8 cellular contexts compared by ENCODE assay signal in genomic region chr22:18000441-18001039, GRCh38. TPM values are rescaled to one million over a fixed set of nuclear protein-coding genes. Genes with fewer than 3 reads are reported as not detected.
DNase-seq lines count a peak whose midpoint lies in the region; ATAC-seq and TF ChIP-seq lines count a peak whose summit lies in the region.

No MANE protein-coding gene starts in this region.

- no peaks in the 10 kb centered on the region for H3K9me3 Mint-ChIP-seq in activated CD8-positive, alpha-beta T cell treated with anti-CD3 and anti-CD28 coated beads, Interleukin-2, amount 10 ng/mL, durations not matched to agents 7 days and 5 days (ENCODE audit: insufficient read depth)

- peaks cover 29 to 42% of the 10 kb centered on the region in 2 experiments for H3K4me1 ChIP-seq in HCT116 (ENCODE audit: control insufficient read depth in 1 of 2, insufficient read depth in 2 of 2, low read length in 2 of 2)
- H3K4me1 ChIP-seq in neuron (ENCODE audit: insufficient read depth, low read length) = peaks cover 9% of the 10 kb centered on the region

- no peaks in the 10 kb centered on the region for H3K9me2 ChIP-seq in HCT116 (ENCODE audit: insufficient read depth)

- H3K27me3 ChIP-seq in HCT116 (ENCODE audit: insufficient read depth, low read length) (no peaks in the 10 kb centered on the region), neuron (ENCODE audit: insufficient read depth, low read length) (no peaks in the 10 kb centered on the region)

- H3K9me3 ChIP-seq in HCT116 (ENCODE audit: control insufficient read depth in 1 of 2, insufficient read depth in 1 of 2, low read depth in 1 of 2, low read length in 2 of 2) (no peaks in the 10 kb centered on the region), neuron (ENCODE audit: low read length) (no peaks in the 10 kb centered on the region)

- CTCF ChIA-PET in HCT116 (lab: Charles Lee) = interaction anchor here (0.9 to 2.7 kb wide), 3 partner anchors 13 to 76 kb away, joined by 3 to 8 read pairs (median 3); no protein-coding TSS in a partner anchor
- CTCF ChIA-PET in activated CD8-positive, alpha-beta T cell treated with anti-CD3 and anti-CD28 coated beads, Interleukin-2, amount 10 ng/mL, durations not matched to agents 7 days and 5 days (lab: Charles Lee) = interaction anchor here (1.0 to 1.5 kb wide), 3 partner anchors 12 to 170 kb away, joined by 4 to 5 read pairs (median 4); no protein-coding TSS in a partner anchor

- H3K27me3 Mint-ChIP-seq in activated CD8-positive, alpha-beta T cell treated with anti-CD3 and anti-CD28 coated beads, Interleukin-2, amount 10 ng/mL, durations not matched to agents 7 days and 5 days (ENCODE audit: low read depth) = peaks cover 12% of the 10 kb centered on the region

- H2AFZ ChIP-seq in HCT116 (ENCODE audit: low read depth, low read length, poor library complexity, severe bottlenecking) (no peak overlapping the region), neuron (ENCODE audit: low read depth, low read length) (peak overlapping the region; percentile 47)

- RAD21 ChIA-PET in HCT116 (lab: Charles Lee; ENCODE audit: low non-redundant PET in 1 of 2, low total read pairs in 2 of 2, uncharacterized antibody in 2 of 2, unreplicated experiment in 2 of 2) = no interaction called here

- DNase-seq in HCT116 (ENCODE audit: low read depth, low spot score) = no peak
- no peak for DNase-seq in activated CD8-positive, alpha-beta T cell treated with anti-CD3 and anti-CD28 coated beads, Interleukin-2, amount 10 ng/mL, durations not matched to agents 7 days and 5 days

- H3K4me1 Mint-ChIP-seq in activated CD8-positive, alpha-beta T cell treated with anti-CD3 and anti-CD28 coated beads, Interleukin-2, amount 10 ng/mL, durations not matched to agents 7 days and 5 days (ENCODE audit: low read depth) = peaks cover 51% of the 10 kb centered on the region

- H3K27ac Mint-ChIP-seq in activated CD8-positive, alpha-beta T cell treated with anti-CD3 and anti-CD28 coated beads, Interleukin-2, amount 10 ng/mL, durations not matched to agents 7 days and 5 days = no peak overlapping the region

- H3K36me3 ChIP-seq in HCT116 (ENCODE audit: control insufficient read depth in 1 of 2, insufficient read depth in 2 of 2, low read length in 2 of 2) (no peaks in the 10 kb centered on the region), neuron (ENCODE audit: insufficient read depth, low read length) (no peaks in the 10 kb centered on the region)

- H3K4me3 ChIP-seq in HCT116 (replicated peaks in 1 of 2; ENCODE audit: low read depth in 1 of 2, low read length in 2 of 2) (peak overlapping the region; percentile 66 to 84), neuron (ENCODE audit: low read length) (peak overlapping the region; percentile 66)

- TF ChIP-seq CTCF in 22Rv1 (IDR thresholded peaks at IDR 0.05) (no peak), HCT116 (IDR thresholded peaks at IDR 0.05 in 2 of 3, conservative IDR thresholded peaks at IDR 0.05 in 1 of 3; ENCODE audit: borderline replicate concordance in 1 of 3, insufficient read depth in 1 of 3, low read depth in 2 of 3, low read length in 2 of 3) (no peak)

- peaks cover 54% of the 10 kb centered on the region for H3K79me2 ChIP-seq in HCT116 (ENCODE audit: insufficient read depth, low read length)

- POLR2A ChIA-PET in HCT116 (lab: Charles Lee) = no interaction called here
- POLR2A ChIA-PET in activated CD8-positive, alpha-beta T cell treated with anti-CD3 and anti-CD28 coated beads, Interleukin-2, amount 10 ng/mL, durations not matched to agents 7 days and 5 days (lab: Charles Lee) = interaction anchor here (0.6 to 3.6 kb wide), 3 partner anchors 23 to 361 kb away, joined by 3 to 14 read pairs (median 3); partner anchors contain the start of gene PEX26

- TF ChIP-seq POLR2A in HCT116 (IDR thresholded peaks at IDR 0.05; ENCODE audit: borderline replicate concordance, extremely low read depth, insufficient read depth, insufficient read length) (no peak), GM18505 (IDR thresholded peaks at IDR 0.05; ENCODE audit: borderline replicate concordance, extremely low read depth, insufficient read depth, insufficient read length) (no peak)

- intact Hi-C loops in HCT116 (cut with micrococcal nuclease) = loop anchor here (1.0 to 2.0 kb wide), 2 partner anchors 23 to 76 kb away; partner anchors contain the start of gene PEX26

- H3K9ac ChIP-seq in HCT116 (ENCODE audit: low read length) = peak overlapping the region; percentile 83

- BruUV-seq in HCT116 (replicated peaks; lab: Mats Ljungman, UMichigan) = no TSS peak

- ATAC-seq in HCT116 = peak; percentile 5; the same call in 1 of the 2 replicates
- peak; percentile 3 for ATAC-seq in activated CD8-positive, alpha-beta T cell treated with anti-CD3 and anti-CD28 coated beads, Interleukin-2, amount 10 ng/mL, durations not matched to agents 7 days and 5 days
- peak; percentile 3 for ATAC-seq in esophagus mucosa
- ATAC-seq in HG03139 (IDR thresholded peaks at IDR 0.05; ENCODE audit: unreplicated experiment) = no peak
- no peak for ATAC-seq in GM18505 (IDR thresholded peaks at IDR 0.05; ENCODE audit: unreplicated experiment)
- no peak for ATAC-seq in GM18868 (IDR thresholded peaks at IDR 0.05; ENCODE audit: unreplicated experiment)

- H4K20me1 ChIP-seq in HCT116 (ENCODE audit: insufficient read depth) = no peaks in the 10 kb centered on the region; the same call in 1 of the 2 replicates

- peaks cover 2% of the 10 kb centered on the region for H3K36me3 Mint-ChIP-seq in activated CD8-positive, alpha-beta T cell treated with anti-CD3 and anti-CD28 coated beads, Interleukin-2, amount 10 ng/mL, durations not matched to agents 7 days and 5 days (ENCODE audit: low read depth)

- peak overlapping the region; percentile 94 for H3K4me2 ChIP-seq in HCT116 (ENCODE audit: low read length)

- H3K27ac ChIP-seq in 22Rv1 (peak overlapping the region; percentile 78), HCT116 (ENCODE audit: low read depth, low read length) (peak overlapping the region; percentile 85)

- TF ChIP-seq RAD21 in HCT116 (IDR thresholded peaks at IDR 0.05; ENCODE audit: low read depth) = no peak

- peak overlapping the region; percentile 70 for H3K4me3 Mint-ChIP-seq in activated CD8-positive, alpha-beta T cell treated with anti-CD3 and anti-CD28 coated beads, Interleukin-2, amount 10 ng/mL, durations not matched to agents 7 days and 5 days

TF ChIP-seq in HCT116, 20 proteins besides CTCF, POLR2A, EP300 and RAD21:
- TF ChIP-seq ZNF274 (IDR thresholded peaks at IDR 0.05; ENCODE audit: low read depth, low read length) = no peak
- TF ChIP-seq ZFX (IDR thresholded peaks at IDR 0.05) = peak; percentile 60

RNA-seq across cellular contexts. Expression of gene MICAL3, which starts 23.8 kb away (rescaled TPM):
- 30.8 TPM for total RNA-seq in HCT116 (2021; ENCODE audit: unreplicated experiment)
- polyA plus RNA-seq in HCT116 (2012) = 12.7 and 14.8 TPM in 2 replicates
- total RNA-seq in activated CD8-positive, alpha-beta T cell treated with anti-CD3 and anti-CD28 coated beads, Interleukin-2, amount 10 ng/mL, durations not matched to agents 7 days and 5 days = 10 to 100 TPM; 26.4 to 29.7 TPM
- total RNA-seq in esophagus mucosa = 27.3 TPM

Comparison
In these comparisons a context has a peak if more than half of its experiments do, and no peak if none do; other contexts are left out.
1. ATAC-seq: peak in HCT116 (single experiment), activated CD8-positive, alpha-beta T cell treated with anti-CD3 and anti-CD28 coated beads, Interleukin-2, amount 10 ng/mL, durations not matched to agents 7 days and 5 days (single experiment) and esophagus mucosa (single experiment); none in HG03139 (single experiment), GM18505 (single experiment) and GM18868 (single experiment).